ENCODE assay signal across 8 cellular contexts in genomic region chr1:203286161-203286984, GRCh38. TPM values are rescaled to one million over a fixed set of nuclear protein-coding genes. Genes with fewer than 3 reads are reported as not detected.
A peak's percentile ranks its signal among the peaks of the same experiment; 100 is the strongest.
DNase-seq lines count a peak whose midpoint lies in the region; ATAC-seq, FAIRE-seq and TF ChIP-seq lines count a peak whose summit lies in the region.

No MANE protein-coding gene starts in this region.

- no peaks in the 10 kb centered on the region for H3K9me3 Mint-ChIP-seq in naive B cell

- H3K4me3 Mint-ChIP-seq in naive B cell: peak overlapping the region; percentile 72 to 96 (median 86)

- DNase-seq in cardiac septum (ENCODE audit: low spot score) (peak; percentile 74), Right ventricle myocardium superior (no peak), bronchial epithelial cell (ENCODE audit: low read depth) (peak; percentile 64), naive B cell (no peak), NCI-H1436 (lab: John Stamatoyannopoulos, UW) (no peak)

- intact Hi-C loops in cardiac septum (cut with DNase I) (no loop called here), Right ventricle myocardium superior (cut with DNase I) (no loop called here)

- peak overlapping the region; percentile 99 to 100 (median 100) for H3K27ac Mint-ChIP-seq in naive B cell

- H3K36me3 Mint-ChIP-seq in naive B cell: no peaks in the 10 kb centered on the region

- no peak for TF ChIP-seq CTCF in bronchial epithelial cell (IDR thresholded peaks at IDR 0.05; ENCODE audit: insufficient read depth, low read length, severe bottlenecking)

- H3K4me3 ChIP-seq in bronchial epithelial cell (ENCODE audit: low read depth, low read length): no peak overlapping the region

- H3K27me3 ChIP-seq in bronchial epithelial cell (ENCODE audit: control insufficient read depth, insufficient read depth, low read length): no peaks in the 10 kb centered on the region

- no peaks in the 10 kb centered on the region for H3K36me3 ChIP-seq in bronchial epithelial cell (ENCODE audit: control insufficient read depth, insufficient read depth, low read length)

- no peak for ATAC-seq in Right ventricle myocardium superior (ENCODE audit: poor library complexity)
- no peak for ATAC-seq in naive B cell (ENCODE audit: low read depth in 2 of 2)
- no peak for ATAC-seq in HG02870 (IDR thresholded peaks at IDR 0.05; ENCODE audit: unreplicated experiment)
- no peak for ATAC-seq in GM19395 (IDR thresholded peaks at IDR 0.05; ENCODE audit: unreplicated experiment)
- ATAC-seq in HG03432 (IDR thresholded peaks at IDR 0.05; ENCODE audit: unreplicated experiment): no peak

- H3K27me3 Mint-ChIP-seq in naive B cell: no peaks in the 10 kb centered on the region

- FAIRE-seq in bronchial epithelial cell (lab: Jason Lieb, UNC): no peak

- peaks cover 74 to 92% (median 85%) of the 10 kb centered on the region in 3 donors for H3K4me1 Mint-ChIP-seq in naive B cell

RNA-seq across cellular contexts. Expression of gene BTG2, which starts 18.9 kb away (rescaled TPM):
- total RNA-seq in cardiac septum: 54.2 TPM
- 40.5 TPM for total RNA-seq in Right ventricle myocardium superior
- total RNA-seq in bronchial epithelial cell: 12.9 and 25.9 TPM in 2 replicates
- polyA plus RNA-seq in naive B cell (ENCODE audit: low read depth in 6 of 6): 100 to 1,000 TPM; 315 to 687 (median 417) TPM

RNA-seq across cellular contexts. Expression of gene CHIT1, which starts 56.9 kb away (rescaled TPM):
- not detected for total RNA-seq in cardiac septum
- total RNA-seq in Right ventricle myocardium superior: 0.48 TPM
- under 0.01 TPM in 2 replicates for total RNA-seq in bronchial epithelial cell
- polyA plus RNA-seq in naive B cell (ENCODE audit: low read depth in 6 of 6): 1 to 10 TPM in 1 of 6 donors, under 1 TPM in 3, not detected in 2; 0.43 to 1.1 (median 0.59) TPM

Comparison
In these comparisons a context has a peak if more than half of its experiments do, and no peak if none do; other contexts are left out.
1. DNase-seq: peak in cardiac septum (single experiment) and bronchial epithelial cell (single experiment); none in Right ventricle myocardium superior (single experiment), naive B cell (single experiment) and NCI-H1436 (single experiment).